ENCODE assay signal across 8 cellular contexts in the genomic region with DNA sequence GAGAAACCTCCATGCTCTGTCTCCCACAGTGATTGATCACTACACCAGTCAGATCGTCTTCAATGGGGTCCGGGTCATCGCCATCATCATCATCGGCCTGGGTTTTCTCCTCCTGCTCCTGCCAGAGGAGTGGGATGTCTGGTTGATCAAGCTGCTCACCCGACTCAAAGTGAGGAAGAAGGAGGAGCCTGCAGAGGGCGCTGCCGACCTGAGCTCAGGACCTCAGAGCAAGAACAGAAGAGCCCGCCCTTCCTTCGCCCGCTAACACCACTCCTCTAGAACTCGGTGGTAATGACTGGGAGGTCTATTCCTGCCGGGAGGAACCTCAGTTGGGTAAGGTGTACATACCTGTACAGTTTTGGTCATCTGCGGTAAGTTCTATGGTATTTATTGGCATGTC. TPM values are rescaled to one million over a fixed set of nuclear protein-coding genes. Genes with fewer than 3 reads are reported as not detected.
A peak's percentile ranks its signal among the peaks of the same experiment; 100 is the strongest.
DNase-seq lines count a peak whose midpoint lies in the region; ATAC-seq and TF ChIP-seq lines count a peak whose summit lies in the region.

No MANE protein-coding gene starts in this region.

- H3F3A ChIP-seq in smooth muscle cell (ENCODE audit: low read depth): no peaks in the 10 kb centered on the region

- no peaks in the 10 kb centered on the region for H3K9me3 Mint-ChIP-seq in effector memory CD8-positive, alpha-beta T cell

- no peaks in the 10 kb centered on the region for H3K4me1 ChIP-seq in smooth muscle cell (ENCODE audit: low read depth)

- no peak overlapping the region for H3K27ac ChIP-seq in smooth muscle cell (ENCODE audit: low read depth)

- ATAC-seq in effector memory CD8-positive, alpha-beta T cell (replicated peaks): no peak
- ATAC-seq in HG02759 (IDR thresholded peaks at IDR 0.05; ENCODE audit: unreplicated experiment): no peak
- ATAC-seq in HG02852 (IDR thresholded peaks at IDR 0.05; ENCODE audit: unreplicated experiment): no peak

- H3K27me3 ChIP-seq in smooth muscle cell (ENCODE audit: low read depth): peaks cover 43% of the 10 kb centered on the region

- WGBS in smooth muscle cell (ENCODE audit: low lambda C conversion rate): 33% methylated on average over 13 of the region's 13 CpGs

- no peaks in the 10 kb centered on the region for H4K20me1 ChIP-seq in smooth muscle cell (ENCODE audit: low read depth)

- H3K79me2 ChIP-seq in smooth muscle cell (ENCODE audit: low read depth): no peaks in the 10 kb centered on the region

- no peak overlapping the region for H3K4me3 Mint-ChIP-seq in effector memory CD8-positive, alpha-beta T cell

- peak overlapping the region; percentile 15 to 29 for H3K27ac Mint-ChIP-seq in effector memory CD8-positive, alpha-beta T cell

- no peak overlapping the region for H3K4me2 ChIP-seq in smooth muscle cell

- no peak overlapping the region for H3K4me3 ChIP-seq in smooth muscle cell

- peak; percentile 37 for TF ChIP-seq CTCF in smooth muscle cell (IDR thresholded peaks at IDR 0.05; ENCODE audit: borderline replicate concordance, insufficient read depth, poor library complexity, severe bottlenecking)

- no peaks in the 10 kb centered on the region for H3K36me3 ChIP-seq in smooth muscle cell (ENCODE audit: low read depth)

- no peaks in the 10 kb centered on the region for H3K9me3 ChIP-seq in smooth muscle cell (replicated peaks; ENCODE audit: low read depth)

- H3K9ac ChIP-seq in smooth muscle cell (ENCODE audit: low read depth): no peak overlapping the region

- DNase-seq in EL (peak; percentile 46), HuH-7.5 (ENCODE audit: low spot score) (peak; percentile 49), T-helper 9 cell (peak; percentile 55), smooth muscle cell (lab: John Stamatoyannopoulos, UW; ENCODE audit: unreplicated experiment) (no peak), SW 1271 (lab: John Stamatoyannopoulos, UW) (no peak)
- DNase-seq in effector memory CD8-positive, alpha-beta T cell: peak in 1 of 3 experiments; percentile 22

- peaks cover 17 to 38% of the 10 kb centered on the region in 2 donors for H3K27me3 Mint-ChIP-seq in effector memory CD8-positive, alpha-beta T cell

- H3K4me1 Mint-ChIP-seq in effector memory CD8-positive, alpha-beta T cell (ENCODE audit: low read depth in 2 of 2): peaks cover 19 to 22% of the 10 kb centered on the region in 2 donors

- H2AFZ ChIP-seq in smooth muscle cell (ENCODE audit: low read depth): no peak overlapping the region

- H3K36me3 Mint-ChIP-seq in effector memory CD8-positive, alpha-beta T cell (ENCODE audit: insufficient read depth): no peaks in the 10 kb centered on the region

RNA-seq across cellular contexts. Expression of gene COA6, which starts 50.3 kb away (rescaled TPM):
- total RNA-seq in smooth muscle cell: 27.6 and 56.3 TPM in 2 replicates
- polyA plus RNA-seq in smooth muscle cell: 43.5 and 44.8 TPM in 2 replicates

Comparison
In these comparisons a context has a peak if more than half of its experiments do, and no peak if none do; other contexts are left out.
1. DNase-seq: peak in EL (single experiment), HuH-7.5 (single experiment) and T-helper 9 cell (single experiment); none in smooth muscle cell (single experiment) and SW 1271 (0 of 2).